In genomic region chr1:60890664-60891063, GRCh38 we compare ENCODE assay signal across 21 cellular contexts.
DNase-seq lines count a peak whose midpoint lies in the region; ATAC-seq lines count a peak whose summit lies in the region.
"Had no signal": no experiment of that assay in that cellular context is flagged by ENCODE, and none has a peak within 500 bp of the region (broad histone marks: within the 10 kb centered on the region; RNA-seq: fewer than 3 reads in every experiment).

No MANE protein-coding gene starts in this region.

- H3K27me3 Mint-ChIP-seq in stimulated activated memory B cell treated with anti-CD40 and anti-IgM and Interleukin-4, amounts not matched to agents 10 μg/mL and 1 μg/mL and 100 μg/mL, for 72 hours: no peaks in the 10 kb centered on the region

- no peaks in the 10 kb centered on the region for H3K79me1 ChIP-seq in mesendoderm (ENCODE audit: low read length)

- H3K79me2 ChIP-seq in mesendoderm (ENCODE audit: control insufficient read depth, insufficient read depth, low read length): no peaks in the 10 kb centered on the region

- no peaks in the 10 kb centered on the region for H3K27me3 ChIP-seq in mesendoderm (ENCODE audit: insufficient read depth, low read length, poor library complexity)

- no peak overlapping the region for H3K23ac ChIP-seq in mesendoderm (ENCODE audit: low read length)

- no peak overlapping the region for H2BK5ac ChIP-seq in mesendoderm (ENCODE audit: low read length)

- peak overlapping the region; percentile 74 for H2BK15ac ChIP-seq in mesendoderm (replicated peaks; ENCODE audit: low read depth)

- no peak overlapping the region for H3K27ac Mint-ChIP-seq in stimulated activated memory B cell treated with anti-CD40 and anti-IgM and Interleukin-4, amounts not matched to agents 10 μg/mL and 1 μg/mL and 100 μg/mL, for 72 hours
- H3K27ac Mint-ChIP-seq: CD8-positive, alpha-beta T cell had no signal

- H3K36me3 ChIP-seq in mesendoderm (ENCODE audit: control insufficient read depth, insufficient read depth, low read length): no peaks in the 10 kb centered on the region

- H3K4me2 ChIP-seq in mesendoderm (ENCODE audit: low read length): no peak overlapping the region

- H3K4me3 Mint-ChIP-seq in stimulated activated memory B cell treated with anti-CD40 and anti-IgM and Interleukin-4, amounts not matched to agents 10 μg/mL and 1 μg/mL and 100 μg/mL, for 72 hours: no peak overlapping the region
- H3K4me3 Mint-ChIP-seq: CD8-positive, alpha-beta T cell had no signal

- no peak overlapping the region for H2AK5ac ChIP-seq in mesendoderm (ENCODE audit: low read length)

- H3K9ac ChIP-seq in mesendoderm (ENCODE audit: low read length): no peak overlapping the region

- no peak overlapping the region for H4K5ac ChIP-seq in mesendoderm (ENCODE audit: low read length)

- H3K36me3 Mint-ChIP-seq in stimulated activated memory B cell treated with anti-CD40 and anti-IgM and Interleukin-4, amounts not matched to agents 10 μg/mL and 1 μg/mL and 100 μg/mL, for 72 hours: no peaks in the 10 kb centered on the region
- H3K36me3 Mint-ChIP-seq: CD8-positive, alpha-beta T cell had no signal

- H3K4me3 ChIP-seq in mesendoderm (ENCODE audit: low read length): no peak overlapping the region

- H2BK120ac ChIP-seq in mesendoderm (ENCODE audit: low read depth, low read length): peak overlapping the region; percentile 38

- peaks cover 4% of the 10 kb centered on the region for H3K4me1 ChIP-seq in mesendoderm (ENCODE audit: control insufficient read depth, low read depth, low read length)

- peak overlapping the region; percentile 60 for H3K18ac ChIP-seq in mesendoderm (ENCODE audit: low read length)

- H3K4me1 Mint-ChIP-seq in stimulated activated memory B cell treated with anti-CD40 and anti-IgM and Interleukin-4, amounts not matched to agents 10 μg/mL and 1 μg/mL and 100 μg/mL, for 72 hours: no peaks in the 10 kb centered on the region

- no peak overlapping the region for H3K56ac ChIP-seq in mesendoderm (ENCODE audit: low read length)

- no peak for ATAC-seq in stimulated activated memory B cell treated with anti-CD40 and anti-IgM and Interleukin-4, amounts not matched to agents 10 μg/mL and 1 μg/mL and 100 μg/mL, for 72 hours
- ATAC-seq: CD8-positive, alpha-beta T cell; PC-3 had no signal

- H3K27ac ChIP-seq in mesendoderm (ENCODE audit: low read depth, low read length): no peak overlapping the region
- H3K27ac ChIP-seq: HL-60 had no signal

- no peak overlapping the region for H4K8ac ChIP-seq in mesendoderm (ENCODE audit: low read depth, low read length)

- no peaks in the 10 kb centered on the region for H3K9me3 Mint-ChIP-seq in stimulated activated memory B cell treated with anti-CD40 and anti-IgM and Interleukin-4, amounts not matched to agents 10 μg/mL and 1 μg/mL and 100 μg/mL, for 72 hours
- H3K9me3 Mint-ChIP-seq: CD8-positive, alpha-beta T cell had no signal

- peak; percentile 2 for DNase-seq in SIG-M5 treated with dmso at 0.1 percent for 504 hours (lab: John Stamatoyannopoulos, UW; ENCODE audit: unreplicated experiment)
- no peak for DNase-seq in SIG-M5 (lab: John Stamatoyannopoulos, UW)
- DNase-seq in SKM-1 treated with dmso at 0.1 percent for 144 hours (lab: John Stamatoyannopoulos, UW; ENCODE audit: unreplicated experiment): peak; percentile 1
- no peak for DNase-seq in mesendoderm
- DNase-seq in middle frontal gyrus (ENCODE audit: extremely low spot score, low spot score): no peak
- no peak for DNase-seq in activated CD4-positive, alpha-beta T cell treated with anti-CD3 and anti-CD28 coated beads for 48 hours
- DNase-seq in inferior parietal cortex (ENCODE audit: extremely low spot score): no peak
- DNase-seq: Calu3; CD8-positive, alpha-beta T cell; GF-D8; HCEC 1CT; IMR-90; NCI-H1092 treated with DMSO at 0.1 percent for 48 hours; NCI-H2081; NCI-H446; NCI-H526 treated with DMSO at 0.1 percent for 48 hours; PC-3; RPMI8226; SHP77 treated with DMSO at 0.1 percent for 48 hours had no signal

- peak overlapping the region; percentile 16 for H3K4ac ChIP-seq in mesendoderm (ENCODE audit: low read depth, low read length)

Comparison
In these comparisons a context has a peak if more than half of its experiments do, and no peak if none do; other contexts are left out.
1. DNase-seq: peak in SIG-M5 treated with dmso at 0.1 percent for 504 hours (single experiment) and SKM-1 treated with dmso at 0.1 percent for 144 hours (single experiment); none in SIG-M5 (single experiment), mesendoderm (single experiment), middle frontal gyrus (single experiment), activated CD4-positive, alpha-beta T cell treated with anti-CD3 and anti-CD28 coated beads for 48 hours (single experiment) and inferior parietal cortex (single experiment).